In genomic region chr2:144130551-144130950, GRCh38 we compare ENCODE assay signal across 31 cellular contexts.
"Had no signal": no experiment of that assay in that cellular context is flagged by ENCODE, and none has a peak within 500 bp of the region (broad histone marks: within the 10 kb centered on the region; RNA-seq: fewer than 3 reads in every experiment).

No MANE protein-coding gene starts in this region.

- H3K36me3 Mint-ChIP-seq: activated naive CD4-positive, alpha-beta T cell treated with anti-CD3 and anti-CD28 coated beads, Interleukin-2, amount 10 ng/mL, durations not matched to agents 7 days and 5 days had no signal

- H3K36me3 ChIP-seq: adrenal gland, esophagus squamous epithelium, WERI-Rb-1 had no signal

- H3K27ac ChIP-seq: adrenal gland, body of pancreas, esophagus squamous epithelium, WERI-Rb-1 had no signal

- H3K9me3 Mint-ChIP-seq: activated B cell treated with CpG ODN at 0.5 μM for 24 hours; activated naive CD4-positive, alpha-beta T cell treated with anti-CD3 and anti-CD28 coated beads, Interleukin-2, amount 10 ng/mL, durations not matched to agents 7 days and 5 days; activated T-helper 1 cell treated with anti-CD3 and anti-CD28 coated beads, Interleukin-12 subunit alpha, Interleukin-12 subunit beta, Interleukin-2, Interleukin-4 antibody, amounts not matched to agents 30 ng/mL and 10 ng/mL and 1 ng/mL, durations not matched to agents 14 hours and 24 hours and 36 hours; effector memory CD8-positive, alpha-beta T cell had no signal

- H3K27me3 Mint-ChIP-seq: activated B cell treated with CpG ODN at 0.5 μM for 24 hours; activated CD8-positive, alpha-beta memory T cell treated with anti-CD3 and anti-CD28 coated beads, Interleukin-2, amount 10 ng/mL, durations not matched to agents 7 days and 5 days; activated naive CD4-positive, alpha-beta T cell treated with anti-CD3 and anti-CD28 coated beads, Interleukin-2, amount 10 ng/mL, durations not matched to agents 7 days and 5 days; effector memory CD8-positive, alpha-beta T cell; T-helper 17 cell had no signal

- H3K27me3 ChIP-seq: adrenal gland, body of pancreas, esophagus squamous epithelium had no signal

- DNase-seq: activated B cell treated with CpG ODN at 0.5 μM for 24 hours; activated CD4-positive, alpha-beta T cell treated with anti-CD3 and anti-CD28 coated beads for 48 hours; activated CD4-positive, alpha-beta T cell treated with anti-CD3 and anti-CD28 coated beads, Interleukin-2, amount 50 U/mL, for 1 hour; activated CD4-positive, alpha-beta T cell treated with anti-CD3 and anti-CD28 coated beads, Interleukin-2, amount 50 U/mL, for 48 hours; activated CD8-positive, alpha-beta memory T cell treated with anti-CD3 and anti-CD28 coated beads, Interleukin-2, amount 10 ng/mL, durations not matched to agents 7 days and 5 days; activated CD8-positive, alpha-beta memory T cell treated with anti-CD3 and anti-CD28 coated beads, Interleukin-2, amount 50 U/mL, for 4 hours; activated CD8-positive, alpha-beta T cell treated with anti-CD3 and anti-CD28 coated beads, Interleukin-2, amount 10 ng/mL, durations not matched to agents 7 days and 5 days; activated gamma-delta T cell; activated naive CD4-positive, alpha-beta T cell; activated naive CD4-positive, alpha-beta T cell treated with anti-CD3 and anti-CD28 coated beads, Interleukin-2, amount 10 ng/mL, durations not matched to agents 7 days and 5 days; activated T-cell treated with anti-CD3 and anti-CD28 coated beads, Interleukin-2, amount 50 U/mL, for 1 hour; activated T-cell treated with anti-CD3 and anti-CD28 coated beads, Interleukin-2, amount 50 U/mL, for 48 hours; adrenal gland; amygdala; aorta; body of pancreas; caudate nucleus; cortex of kidney; effector CD4-positive, alpha-beta T cell; effector memory CD8-positive, alpha-beta T cell; esophagus squamous epithelium; head of caudate nucleus; T-helper 17 cell; T1000; WERI-Rb-1 had no signal

- ATAC-seq: activated CD4-positive, CD25-positive, alpha-beta regulatory T cell treated with anti-CD3 and anti-CD28 coated beads, Interleukin-2, amount 50 U/mL, for 24 hours; activated CD8-positive, alpha-beta memory T cell treated with anti-CD3 and anti-CD28 coated beads, Interleukin-2, amount 10 ng/mL, durations not matched to agents 7 days and 5 days; activated CD8-positive, alpha-beta T cell treated with anti-CD3 and anti-CD28 coated beads, Interleukin-2, amount 10 ng/mL, durations not matched to agents 7 days and 5 days; activated naive CD4-positive, alpha-beta T cell treated with anti-CD3 and anti-CD28 coated beads, Interleukin-2, amount 50 U/mL, for 72 hours; body of pancreas; effector memory CD8-positive, alpha-beta T cell; T-helper 17 cell had no signal

- H3K4me1 ChIP-seq: adrenal gland, body of pancreas, esophagus squamous epithelium had no signal

- FAIRE-seq: colon, frontal cortex had no signal

- H3K4me1 Mint-ChIP-seq: activated B cell treated with CpG ODN at 0.5 μM for 24 hours; activated naive CD4-positive, alpha-beta T cell treated with anti-CD3 and anti-CD28 coated beads, Interleukin-2, amount 10 ng/mL, durations not matched to agents 7 days and 5 days; T-helper 17 cell had no signal

- H3K4me3 Mint-ChIP-seq: activated B cell treated with CpG ODN at 0.5 μM for 24 hours; activated CD8-positive, alpha-beta memory T cell treated with anti-CD3 and anti-CD28 coated beads, Interleukin-2, amount 10 ng/mL, durations not matched to agents 7 days and 5 days; activated CD8-positive, alpha-beta T cell treated with anti-CD3 and anti-CD28 coated beads, Interleukin-2, amount 10 ng/mL, durations not matched to agents 7 days and 5 days; activated naive CD4-positive, alpha-beta T cell treated with anti-CD3 and anti-CD28 coated beads, Interleukin-2, amount 10 ng/mL, durations not matched to agents 7 days and 5 days; activated T-helper 1 cell treated with anti-CD3 and anti-CD28 coated beads, Interleukin-12 subunit alpha, Interleukin-12 subunit beta, Interleukin-2, Interleukin-4 antibody, amounts not matched to agents 30 ng/mL and 10 ng/mL and 1 ng/mL, durations not matched to agents 14 hours and 24 hours and 36 hours; effector memory CD8-positive, alpha-beta T cell; T-helper 17 cell; T-helper 2 cell treated with Interferon-gamma antibody and Interleukin-4, amounts not matched to agents 5 μg/mL and 100 μg/mL, for 36 hours had no signal

- H3K9me3 ChIP-seq: adrenal gland, body of pancreas, esophagus squamous epithelium had no signal

- H3K4me3 ChIP-seq: adrenal gland, body of pancreas, esophagus squamous epithelium had no signal

- H3K27ac Mint-ChIP-seq: activated B cell treated with CpG ODN at 0.5 μM for 24 hours; activated CD8-positive, alpha-beta T cell treated with anti-CD3 and anti-CD28 coated beads, Interleukin-2, amount 10 ng/mL, durations not matched to agents 7 days and 5 days; activated naive CD4-positive, alpha-beta T cell treated with anti-CD3 and anti-CD28 coated beads, Interleukin-2, amount 10 ng/mL, durations not matched to agents 7 days and 5 days; activated naive CD4-positive, alpha-beta T cell treated with anti-CD3 and anti-CD28 coated beads, Interleukin-2, amount 50 U/mL, for 72 hours; activated T-helper 1 cell treated with anti-CD3 and anti-CD28 coated beads, Interleukin-12 subunit alpha, Interleukin-12 subunit beta, Interleukin-2, Interleukin-4 antibody, amounts not matched to agents 30 ng/mL and 10 ng/mL and 1 ng/mL, durations not matched to agents 14 hours and 24 hours and 36 hours; effector memory CD8-positive, alpha-beta T cell; T-helper 17 cell; T-helper 2 cell treated with Interferon-gamma antibody and Interleukin-4, amounts not matched to agents 5 μg/mL and 100 μg/mL, for 36 hours had no signal
